ENCODE assay signal across 15 cellular contexts in genomic region chr3:129661766-129662165, GRCh38.
"Had no signal": no experiment of that assay in that cellular context is flagged by ENCODE, and none has a peak within 500 bp of the region (broad histone marks: within the 10 kb centered on the region; RNA-seq: fewer than 3 reads in every experiment).

No MANE protein-coding gene starts in this region.

- H3K4me3 ChIP-seq: stomach, thyroid gland had no signal

- H3K27ac Mint-ChIP-seq: activated naive CD8-positive, alpha-beta T cell; dendritic cell treated with granulocyte-macrophage colony-stimulating factor and Interleukin-4, amounts not matched to agents 40 ng/mL and 50 ng/mL, for 4 days; endodermal cell; immature natural killer cell; natural killer cell treated with Interleukin-12 subunit alpha and Interleukin-12 subunit beta and Interleukin-15 and Interleukin-18, amount 100 ng/mL, for 72 hours; T-helper 1 cell treated with Interleukin-12 subunit alpha and Interleukin-12 subunit beta and Interleukin-4 antibody, amounts not matched to agents 30 μg/mL and 1 μg/mL, for 36 hours had no signal

- H3K9me3 ChIP-seq: stomach, thyroid gland had no signal

- DNase-seq: activated CD4-positive, CD25-positive, alpha-beta regulatory T cell; activated gamma-delta T cell; activated T-cell treated with anti-CD3 and anti-CD28 coated beads, Interleukin-2, amount 50 U/mL, for 1 hour; amygdala; brain microvascular endothelial cell; cerebellar nuclear complex; endodermal cell; immature natural killer cell; left cardiac atrium; stomach; thyroid gland had no signal

- H3K27ac ChIP-seq: brain microvascular endothelial cell, stomach, thyroid gland had no signal

- H3K36me3 Mint-ChIP-seq: immature natural killer cell; natural killer cell treated with Interleukin-12 subunit alpha and Interleukin-12 subunit beta and Interleukin-15 and Interleukin-18, amount 100 ng/mL, for 72 hours had no signal

- H3K4me3 Mint-ChIP-seq: activated naive CD8-positive, alpha-beta T cell; dendritic cell treated with granulocyte-macrophage colony-stimulating factor and Interleukin-4, amounts not matched to agents 40 ng/mL and 50 ng/mL, for 4 days; endodermal cell; immature natural killer cell; natural killer cell treated with Interleukin-12 subunit alpha and Interleukin-12 subunit beta and Interleukin-15 and Interleukin-18, amount 100 ng/mL, for 72 hours; T-helper 1 cell treated with Interleukin-12 subunit alpha and Interleukin-12 subunit beta and Interleukin-4 antibody, amounts not matched to agents 30 μg/mL and 1 μg/mL, for 36 hours had no signal

- H3K27me3 ChIP-seq: brain microvascular endothelial cell, stomach, thyroid gland had no signal

- H3K27me3 Mint-ChIP-seq: activated naive CD8-positive, alpha-beta T cell; dendritic cell treated with granulocyte-macrophage colony-stimulating factor and Interleukin-4, amounts not matched to agents 40 ng/mL and 50 ng/mL, for 4 days; natural killer cell treated with Interleukin-12 subunit alpha and Interleukin-12 subunit beta and Interleukin-15 and Interleukin-18, amount 100 ng/mL, for 72 hours had no signal

- H3K36me3 ChIP-seq: brain microvascular endothelial cell, stomach, thyroid gland had no signal

- H3K9me3 Mint-ChIP-seq: dendritic cell treated with granulocyte-macrophage colony-stimulating factor and Interleukin-4, amounts not matched to agents 40 ng/mL and 50 ng/mL, for 4 days; endodermal cell; immature natural killer cell; natural killer cell treated with Interleukin-12 subunit alpha and Interleukin-12 subunit beta and Interleukin-15 and Interleukin-18, amount 100 ng/mL, for 72 hours; T-helper 1 cell treated with Interleukin-12 subunit alpha and Interleukin-12 subunit beta and Interleukin-4 antibody, amounts not matched to agents 30 μg/mL and 1 μg/mL, for 36 hours had no signal
